9 cellular contexts compared by ENCODE assay signal in the genomic region with DNA sequence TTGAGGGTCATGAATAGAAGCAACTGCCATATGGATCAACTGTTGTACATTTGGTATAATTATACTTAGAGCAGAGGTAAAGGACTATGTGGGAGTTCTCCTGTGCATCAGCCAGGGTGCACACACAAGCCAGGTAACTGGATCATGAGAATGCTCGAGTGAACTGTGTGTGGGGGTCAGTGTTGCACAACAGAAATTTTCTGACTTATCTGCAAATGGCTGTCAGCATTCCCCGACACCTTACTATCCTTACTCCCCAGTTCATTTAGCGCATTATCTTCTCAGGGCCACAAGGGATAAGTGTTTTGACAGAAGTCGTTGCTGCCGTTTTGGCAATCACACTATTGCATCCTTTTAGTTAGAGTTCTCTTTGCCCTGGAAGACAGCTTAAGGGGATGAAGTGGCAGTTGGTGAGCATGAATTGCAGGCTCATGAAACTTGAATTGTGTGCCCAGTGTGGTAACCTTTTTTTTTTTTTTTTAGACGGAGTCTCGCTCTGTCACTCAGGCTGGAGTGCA. TPM values are rescaled to one million over a fixed set of nuclear protein-coding genes. Genes with fewer than 3 reads are reported as not detected.
DNase-seq lines count a peak whose midpoint lies in the region; ATAC-seq, FAIRE-seq and TF ChIP-seq lines count a peak whose summit lies in the region.
"Had no signal": no experiment of that assay in that cellular context is flagged by ENCODE, and none has a peak within 500 bp of the region (broad histone marks: within the 10 kb centered on the region; RNA-seq: fewer than 3 reads in every experiment).

No MANE protein-coding gene starts in this region.

- peak overlapping the region; percentile 33 for H3K14ac ChIP-seq in IMR-90 (replicated peaks; ENCODE audit: low read depth, low read length)

- H2AK5ac ChIP-seq in IMR-90 (ENCODE audit: low read depth, low read length): no peak overlapping the region; the same call in 1 of the 2 replicates

- H3K9ac ChIP-seq in IMR-90 (ENCODE audit: low read depth, low read length) (peak overlapping the region; percentile 74), astrocyte (ENCODE audit: low read length) (peak overlapping the region; percentile 100)

- H3K9me1 ChIP-seq in IMR-90 (ENCODE audit: insufficient read depth, low read length): peaks cover 4% of the 10 kb centered on the region

- no peaks in the 10 kb centered on the region for H3K9me3 Mint-ChIP-seq in astrocyte (ENCODE audit: unreplicated experiment)

- CTCF ChIA-PET in IMR-90 (lab: Yijun Ruan, JAX): no interaction called here

- ATAC-seq in IMR-90 (ENCODE audit: low read depth): no peak
- no peak for ATAC-seq in HG03571 (IDR thresholded peaks at IDR 0.05; ENCODE audit: unreplicated experiment)
- no peak for ATAC-seq in HG02840 (IDR thresholded peaks at IDR 0.05; ENCODE audit: low FRiP score, unreplicated experiment)

- peaks cover 71% of the 10 kb centered on the region for H3K79me2 ChIP-seq in astrocyte (ENCODE audit: insufficient read depth, low read length)

- peaks cover 2% of the 10 kb centered on the region; the same call in 1 of the 2 replicates for H3K4me1 ChIP-seq in IMR-90 (ENCODE audit: control insufficient read depth, insufficient read depth, low read length)
- peaks cover 5% of the 10 kb centered on the region for H3K4me1 ChIP-seq in astrocyte (ENCODE audit: insufficient read depth, low read length)

- no peaks in the 10 kb centered on the region for H3K27me3 ChIP-seq in IMR-90 (ENCODE audit: control insufficient read depth, insufficient read depth, low read length)
- no peaks in the 10 kb centered on the region for H3K27me3 ChIP-seq in astrocyte (ENCODE audit: insufficient read depth, low read length)

- H3K9me3 ChIP-seq in IMR-90 (ENCODE audit: control insufficient read depth, insufficient read depth, low read length) (no peaks in the 10 kb centered on the region), astrocyte (ENCODE audit: insufficient read depth, low read depth, low read length) (no peaks in the 10 kb centered on the region)

- intact Hi-C loops in IMR-90 (cut with micrococcal nuclease): no loop called here

- H3K27ac Mint-ChIP-seq in astrocyte (ENCODE audit: unreplicated experiment): peak overlapping the region; percentile 98

- H4K8ac ChIP-seq in IMR-90 (ENCODE audit: low read depth in 2 of 2, low read length in 2 of 2): no peak overlapping the region

- peak overlapping the region; percentile 44 for H2AK9ac ChIP-seq in IMR-90 (replicated peaks; ENCODE audit: low read depth, low read length, poor library complexity)

- no peak overlapping the region for H4K5ac ChIP-seq in IMR-90 (ENCODE audit: low read depth, low read length)

- H3K4me3 ChIP-seq in IMR-90 (ENCODE audit: insufficient read depth, low read depth, low read length): peak overlapping the region; percentile 12
- peak overlapping the region; percentile 100 for H3K4me3 ChIP-seq in astrocyte (ENCODE audit: insufficient read depth, low read depth, low read length)

- H2BK120ac ChIP-seq in IMR-90 (ENCODE audit: low read depth, low read length): no peak overlapping the region

- in situ Hi-C loops in IMR-90 (cut with MboI; ENCODE audit: low sequenced_read_pairs): no loop called here

- H4K91ac ChIP-seq in IMR-90 (ENCODE audit: insufficient read depth, low read depth, low read length): no peak overlapping the region

- H2BK20ac ChIP-seq in IMR-90 (ENCODE audit: low read depth, low read length): no peak overlapping the region

- H3K4me3 Mint-ChIP-seq in astrocyte (ENCODE audit: unreplicated experiment): peak overlapping the region; percentile 100

- WGBS in IMR-90 (ENCODE audit: extremely low coverage in 2 of 2, insufficient read length in 1 of 2), 2 experiments: no CpG with 5 or more reads among the region's 7 CpGs

- H3K27ac ChIP-seq in IMR-90 (ENCODE audit: insufficient read depth, low read length) (no peak overlapping the region), astrocyte (ENCODE audit: low read depth, low read length) (peak overlapping the region; percentile 96)

- DNase-seq in AML-193 (lab: John Stamatoyannopoulos, UW) (peak; percentile 39 to 41), IMR-90 (peak; percentile 14), astrocyte (ENCODE audit: low read depth) (peak; percentile 16), lung microvascular endothelial cell (ENCODE audit: low read depth in 2 of 2) (peak; percentile 12 to 28), NCI-H1048 (lab: John Stamatoyannopoulos, UW) (no peak)
- no peak for DNase-seq in activated CD8-positive, alpha-beta memory T cell treated with anti-CD3 and anti-CD28 coated beads, Interleukin-2, amount 50 U/mL, for 4 hours

- H3K27me3 Mint-ChIP-seq in astrocyte (ENCODE audit: low read depth, unreplicated experiment): no peaks in the 10 kb centered on the region

- BruUV-seq in IMR-90 (replicated peaks; lab: Mats Ljungman, UMichigan): TSS peak; percentile 49

- no peak overlapping the region for H2BK5ac ChIP-seq in IMR-90 (ENCODE audit: low read depth, low read length, poor library complexity, severe bottlenecking)

- H3K36me3 Mint-ChIP-seq in astrocyte (ENCODE audit: low read depth, unreplicated experiment): peaks cover 15% of the 10 kb centered on the region

- H3K4ac ChIP-seq in IMR-90 (ENCODE audit: low read depth, low read length): no peak overlapping the region; the same call in 1 of the 2 replicates

- no peak for TF ChIP-seq CTCF in IMR-90 (conservative IDR thresholded peaks at IDR 0.05; ENCODE audit: low read depth, low read length)
- TF ChIP-seq CTCF in astrocyte (IDR thresholded peaks at IDR 0.05; ENCODE audit: insufficient read depth, low read depth, low read length): no peak

- H3K4me1 Mint-ChIP-seq in astrocyte (ENCODE audit: low read depth, unreplicated experiment): peaks cover 6% of the 10 kb centered on the region

- H4K20me1 ChIP-seq in IMR-90 (ENCODE audit: insufficient read depth, low read length) (peaks cover 53% of the 10 kb centered on the region), astrocyte (ENCODE audit: insufficient read depth, low read length) (peaks cover 62% of the 10 kb centered on the region)

- no peak for FAIRE-seq in astrocyte (lab: Jason Lieb, UNC)

- H3K4me2 ChIP-seq in IMR-90 (ENCODE audit: low read depth, low read length) (peak overlapping the region; percentile 81), astrocyte (ENCODE audit: low read length) (peak overlapping the region; percentile 100)

- H3K23ac ChIP-seq in IMR-90 (ENCODE audit: low read depth, low read length): peak overlapping the region; percentile 91

- H2BK15ac ChIP-seq in IMR-90 (ENCODE audit: low read depth, low read length): no peak overlapping the region

- no peak overlapping the region for H3K56ac ChIP-seq in IMR-90 (ENCODE audit: extremely low read depth, insufficient read depth, low read length)

- peaks cover 16 to 34% of the 10 kb centered on the region in 2 experiments for H3K79me1 ChIP-seq in IMR-90 (ENCODE audit: low read depth in 1 of 2, low read length in 2 of 2)

- no peak for TF ChIP-seq POLR2A in IMR-90 (IDR thresholded peaks at IDR 0.05; ENCODE audit: low read depth, low read length)

- TF ChIP-seq RAD21 in IMR-90 (IDR thresholded peaks at IDR 0.05; ENCODE audit: low read length): no peak

- H2AFZ ChIP-seq in IMR-90 (replicated peaks; ENCODE audit: low read length, poor library complexity) (no peak overlapping the region), astrocyte (ENCODE audit: low read depth, low read length) (no peak overlapping the region)

- POLR2A ChIA-PET in IMR-90 (lab: Charles Lee; ENCODE audit: unreplicated experiment): no interaction called here

- no peak overlapping the region for H3K18ac ChIP-seq in IMR-90 (ENCODE audit: low read depth, low read length)

- H3K36me3 ChIP-seq in IMR-90 (ENCODE audit: control insufficient read depth, insufficient read depth, low read length) (peaks cover 24% of the 10 kb centered on the region), astrocyte (ENCODE audit: insufficient read depth, low read length) (no peaks in the 10 kb centered on the region)

- dilution Hi-C loops in IMR-90 (cut with HindIII; ENCODE audit: low sequenced_read_pairs, unreplicated experiment): no loop called here

TF ChIP-seq in IMR-90, 13 proteins besides CTCF, POLR2A, EP300 and RAD21:
- TF ChIP-seq, protein P1, sequence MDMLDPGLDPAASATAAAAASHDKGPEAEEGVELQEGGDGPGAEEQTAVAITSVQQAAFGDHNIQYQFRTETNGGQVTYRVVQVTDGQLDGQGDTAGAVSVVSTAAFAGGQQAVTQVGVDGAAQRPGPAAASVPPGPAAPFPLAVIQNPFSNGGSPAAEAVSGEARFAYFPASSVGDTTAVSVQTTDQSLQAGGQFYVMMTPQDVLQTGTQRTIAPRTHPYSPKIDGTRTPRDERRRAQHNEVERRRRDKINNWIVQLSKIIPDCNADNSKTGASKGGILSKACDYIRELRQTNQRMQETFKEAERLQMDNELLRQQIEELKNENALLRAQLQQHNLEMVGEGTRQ (IDR thresholded peaks at IDR 0.05; ENCODE audit: low read depth, low read length): no peak
- peak; percentile 80 for TF ChIP-seq CEBPB (IDR thresholded peaks at IDR 0.05; ENCODE audit: low read depth, low read length)
- TF ChIP-seq BHLHE40 (IDR thresholded peaks at IDR 0.05; ENCODE audit: low read depth, low read length): no peak
- TF ChIP-seq SMC3 (IDR thresholded peaks at IDR 0.05; ENCODE audit: low read depth, low read length): no peak
- TF ChIP-seq MAFK (IDR thresholded peaks at IDR 0.05; ENCODE audit: low read depth, low read length): no peak
- no peak for TF ChIP-seq CHD1 (IDR thresholded peaks at IDR 0.05; ENCODE audit: low read depth, low read length)
- TF ChIP-seq NFE2L2 (IDR thresholded peaks at IDR 0.05; ENCODE audit: low read depth, low read length): no peak
- TF ChIP-seq FOS (IDR thresholded peaks at IDR 0.05; ENCODE audit: low read depth, low read length): no peak

RNA-seq across cellular contexts. Expression of gene CANX, which starts 1.7 kb away (rescaled TPM):
- total RNA-seq in IMR-90 (2012; rRNA removed) (345 and 552 TPM in 2 replicates), astrocyte (792 and 828 TPM in 2 replicates), lung microvascular endothelial cell (467 and 543 TPM in 2 replicates)
- 216 and 233 TPM in 2 replicates for polyA plus RNA-seq in IMR-90 (2012; rRNA removed)
- 37.1 and 61.3 TPM in 2 replicates for polyA plus RNA-seq in IMR-90 (2012; cell fraction: cytosol; rRNA removed)
- 10.6 and 62.2 TPM in 2 replicates for polyA plus RNA-seq in IMR-90 (2012; cell fraction: nucleus; rRNA removed; ENCODE audit: low replicate concordance)

RNA-seq across cellular contexts. Expression of gene CBY3, which starts 19.6 kb away (rescaled TPM):
- total RNA-seq in IMR-90 (2012; rRNA removed) (0.18 TPM in 1 of 2 replicates, not detected in the other), astrocyte (not detected in 2 replicates), lung microvascular endothelial cell (0.22 TPM in 1 of 2 replicates, not detected in the other)
- polyA plus RNA-seq in IMR-90 (2012; rRNA removed): not detected in 2 replicates
- not detected in 2 replicates for polyA plus RNA-seq in IMR-90 (2012; cell fraction: cytosol; rRNA removed)
- polyA plus RNA-seq in IMR-90 (2012; cell fraction: nucleus; rRNA removed; ENCODE audit: low replicate concordance): not detected in 2 replicates
- total RNA-seq: myocyte had no signal

RNA-seq across cellular contexts. Expression of gene MAML1, which starts 32.2 kb away (rescaled TPM):
- total RNA-seq in IMR-90 (2012; rRNA removed): 4.7 TPM in 2 replicates
- polyA plus RNA-seq in IMR-90 (2012; rRNA removed): 10.2 and 20.4 TPM in 2 replicates
- polyA plus RNA-seq in IMR-90 (2012; cell fraction: cytosol; rRNA removed): 4.5 and 7.3 TPM in 2 replicates
- polyA plus RNA-seq in IMR-90 (2012; cell fraction: nucleus; rRNA removed; ENCODE audit: low replicate concordance): 13.3 and 15.0 TPM in 2 replicates
- total RNA-seq in astrocyte: 24.7 and 26.0 TPM in 2 replicates
- total RNA-seq in lung microvascular endothelial cell: 5.4 and 6.9 TPM in 2 replicates

Comparison
In these comparisons a context has a peak if more than half of its experiments do, and no peak if none do; other contexts are left out.
1. DNase-seq: peak in AML-193 (2 of 2), IMR-90 (single experiment), astrocyte (single experiment) and lung microvascular endothelial cell (2 of 2); none in NCI-H1048 (single experiment) and activated CD8-positive, alpha-beta memory T cell treated with anti-CD3 and anti-CD28 coated beads, Interleukin-2, amount 50 U/mL, for 4 hours (single experiment).